In the genomic region with DNA sequence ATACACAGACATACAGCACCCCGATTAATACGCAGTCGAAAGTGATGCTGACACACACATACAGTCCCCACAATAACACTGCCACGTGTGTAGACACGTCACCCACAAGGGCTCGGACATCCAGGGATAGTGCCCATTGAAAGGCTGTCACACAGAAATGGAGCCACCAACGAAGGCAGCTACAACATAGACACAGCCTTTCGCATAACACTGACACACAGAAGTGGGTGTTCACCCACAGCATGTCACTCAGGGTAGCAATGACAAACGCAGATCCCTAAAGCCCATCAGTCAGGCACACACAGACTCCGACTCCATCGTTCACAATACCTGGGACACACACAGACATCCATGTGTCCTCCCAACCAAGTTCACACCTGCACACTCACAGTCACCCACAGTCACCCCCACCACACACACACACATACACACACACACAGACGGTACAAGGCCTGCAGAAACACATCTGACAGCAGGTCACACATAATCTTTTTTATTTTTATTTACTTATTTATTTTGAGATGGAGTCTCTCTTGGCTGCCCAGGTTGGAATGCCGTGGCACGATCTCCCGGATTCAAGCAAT, we compare ENCODE assay signal across 11 cellular contexts. TPM values are rescaled to one million over a fixed set of nuclear protein-coding genes. Genes with fewer than 3 reads are reported as not detected.
A peak's percentile ranks its signal among the peaks of the same experiment; 100 is the strongest.
DNase-seq lines count a peak whose midpoint lies in the region; ATAC-seq and TF ChIP-seq lines count a peak whose summit lies in the region.
"Had no signal": no experiment of that assay in that cellular context is flagged by ENCODE, and none has a peak within 500 bp of the region (broad histone marks: within the 10 kb centered on the region; RNA-seq: fewer than 3 reads in every experiment).

No MANE protein-coding gene starts in this region.

- H3K9me3 Mint-ChIP-seq in IgD-negative memory B cell (peaks cover 0 to 2% (median 0%) of the 10 kb centered on the region in 3 donors), natural killer cell (no peaks in the 10 kb centered on the region)

- H3K9ac ChIP-seq in BLaER1 treated with 17β-estradiol and CSF1 and Interleukin-3, amounts not matched to agents 10 nM and 100 nM, result peak overlapping the region in 10 of 11 experiments; percentile 67 to 83 (median 76); a peak in 13 of 22 replicates

- peaks cover 30 to 58% (median 52%) of the 10 kb centered on the region in 11 experiments for H3K27me3 ChIP-seq in BLaER1 treated with 17β-estradiol and CSF1 and Interleukin-3, amounts not matched to agents 10 nM and 100 nM
- no peaks in the 10 kb centered on the region for H3K27me3 ChIP-seq in testis

- peak overlapping the region; percentile 24 to 90 (median 70) for H3K4me3 Mint-ChIP-seq in IgD-negative memory B cell
- H3K4me3 Mint-ChIP-seq in natural killer cell, result peak overlapping the region; percentile 86

- ATAC-seq in natural killer cell (no peak), mucosa of descending colon (no peak)

- H3K27ac ChIP-seq in BLaER1 treated with 17β-estradiol and CSF1 and Interleukin-3, amounts not matched to agents 10 nM and 100 nM, result peak overlapping the region in 2 of 11 experiments; percentile 54 to 62; a peak in 3 of 22 replicates
- H3K27ac ChIP-seq in cingulate gyrus (ENCODE audit: low read depth, low read length) (peak overlapping the region; percentile 4), testis (no peak overlapping the region)
- H3K27ac ChIP-seq: neutrophil had no signal

- no peak for TF ChIP-seq POLR2A in testis (IDR thresholded peaks at IDR 0.05)

- peak overlapping the region; percentile 90 to 99 (median 97) for H3K4me2 ChIP-seq in BLaER1 treated with 17β-estradiol and CSF1 and Interleukin-3, amounts not matched to agents 10 nM and 100 nM

- TF ChIP-seq CTCF in natural killer cell (IDR thresholded peaks at IDR 0.05) (no peak), testis (IDR thresholded peaks at IDR 0.05) (no peak), mucosa of descending colon (IDR thresholded peaks at IDR 0.05) (no peak)

- no peaks in the 10 kb centered on the region for H3K9me3 ChIP-seq in BLaER1 treated with 17β-estradiol and CSF1 and Interleukin-3, amounts not matched to agents 10 nM and 100 nM (replicated peaks in 1 of 11)
- no peaks in the 10 kb centered on the region for H3K9me3 ChIP-seq in testis
- H3K9me3 ChIP-seq in mucosa of descending colon, result no peaks in the 10 kb centered on the region
- H3K9me3 ChIP-seq: neutrophil had no signal

- H3K27ac Mint-ChIP-seq in IgD-negative memory B cell (peak overlapping the region in 2 of 3 donors; percentile 59 to 95), natural killer cell (peak overlapping the region in 1 of 2 donors; percentile 51)

- no peaks in the 10 kb centered on the region for H3K36me3 ChIP-seq in BLaER1 treated with 17β-estradiol and CSF1 and Interleukin-3, amounts not matched to agents 10 nM and 100 nM
- H3K36me3 ChIP-seq in testis (ENCODE audit: low read depth, missing control alignments), result no peaks in the 10 kb centered on the region
- no peaks in the 10 kb centered on the region for H3K36me3 ChIP-seq in mucosa of descending colon (ENCODE audit: low read depth)
- H3K36me3 ChIP-seq: neutrophil had no signal

- intact Hi-C loops in natural killer cell (cut with micrococcal nuclease), result no loop called here
- intact Hi-C loops in testis (cut with DNase I; ENCODE audit: low total_unique reads), result loop anchor here (10.0 kb wide), 1 partner anchor 82 kb away; no protein-coding TSS in a partner anchor
- intact Hi-C loops in mucosa of descending colon (cut with DNase I, micrococcal nuclease), result no loop called here

- H4K20me1 ChIP-seq in BLaER1 treated with 17β-estradiol and CSF1 and Interleukin-3, amounts not matched to agents 10 nM and 100 nM, result no peaks in the 10 kb centered on the region; a peak in 1 of 22 replicates

- peak overlapping the region; percentile 62 to 77 (median 66); a peak in 19 of 20 replicates for H3K4me3 ChIP-seq in BLaER1 treated with 17β-estradiol and CSF1 and Interleukin-3, amounts not matched to agents 10 nM and 100 nM
- H3K4me3 ChIP-seq in testis, result no peak overlapping the region
- H3K4me3 ChIP-seq in mucosa of descending colon, result no peak overlapping the region

- WGBS in testis, 2 donors, result 74 to 75% methylated on average over 8 to 15 of the region's 15 CpGs

- H3K4me1 ChIP-seq in BLaER1 treated with 17β-estradiol and CSF1 and Interleukin-3, amounts not matched to agents 10 nM and 100 nM, result peaks cover 23 to 61% (median 37%) of the 10 kb centered on the region in 10 experiments
- H3K4me1 ChIP-seq in testis (peaks cover 10% of the 10 kb centered on the region), mucosa of descending colon (ENCODE audit: low read depth) (peaks cover 7% of the 10 kb centered on the region)

- H3K27me3 Mint-ChIP-seq in IgD-negative memory B cell (peaks cover 38% of the 10 kb centered on the region), natural killer cell (ENCODE audit: low read depth in 2 of 2) (peaks cover 17 to 38% of the 10 kb centered on the region in 2 donors)

- H3K36me3 Mint-ChIP-seq in IgD-negative memory B cell (no peaks in the 10 kb centered on the region), natural killer cell (no peaks in the 10 kb centered on the region)

- H3K4me1 Mint-ChIP-seq in IgD-negative memory B cell, result peaks cover 7 to 12% (median 12%) of the 10 kb centered on the region in 3 donors
- H3K4me1 Mint-ChIP-seq in natural killer cell, result peaks cover 23 to 30% of the 10 kb centered on the region in 2 donors

- DNase-seq in natural killer cell, result no peak
- DNase-seq in COLO668 (lab: John Stamatoyannopoulos, UW; ENCODE audit: unreplicated experiment), result no peak
- DNase-seq in stimulated activated CD4-positive, alpha-beta T cell treated with anti-CD3 and anti-CD28 coated beads, Interleukin-4, amount 100 ng/mL, for 4 hours, result no peak
- no peak for DNase-seq in testis
- DNase-seq in mucosa of descending colon, result no peak
- DNase-seq: NCI-H1092 had no signal

RNA-seq across cellular contexts. Expression of gene NANOS3, which starts 10.4 kb away (rescaled TPM):
- polyA plus RNA-seq in IgD-negative memory B cell (not detected), testis (ENCODE audit: insufficient read depth, low read depth, low replicate concordance) (9.3 TPM)
- total RNA-seq in natural killer cell (1 to 10 TPM; 2.6 to 6.3 (median 3.0) TPM), testis (10 to 100 TPM; 14.5 to 18.6 TPM), mucosa of descending colon (1 to 10 TPM in 1 of 3 donors, not detected in 2; 1.5 TPM)
- total RNA-seq: subcutaneous adipose tissue had no signal

RNA-seq across cellular contexts. Expression of gene BRME1, which starts 39.4 kb away (rescaled TPM):
- polyA plus RNA-seq in IgD-negative memory B cell (not detected), testis (ENCODE audit: insufficient read depth, low read depth, low replicate concordance) (17.8 TPM)
- total RNA-seq in natural killer cell (1 to 10 TPM; 3.8 to 7.7 (median 4.0) TPM), testis (10 to 100 TPM; 26.3 to 48.9 TPM), mucosa of descending colon (10 to 100 TPM in 2 of 3 donors, 1 to 10 TPM in 1; 5.5 to 12.9 (median 10.8) TPM)

RNA-seq across cellular contexts. Expression of gene CC2D1A, which starts 39.4 kb away (rescaled TPM):
- 15.5 TPM for polyA plus RNA-seq in IgD-negative memory B cell
- total RNA-seq in natural killer cell, result 10 to 100 TPM; 42.8 to 49.3 (median 48.4) TPM
- total RNA-seq in testis, result 10 to 100 TPM; 56.6 to 62.7 TPM
- polyA plus RNA-seq in testis (ENCODE audit: insufficient read depth, low read depth, low replicate concordance), result 31.0 TPM
- 100 to 1,000 TPM in 2 of 3 donors, 10 to 100 TPM in 1; 68.4 to 118 (median 101) TPM for total RNA-seq in mucosa of descending colon

Comparison
In these comparisons a context has a peak if more than half of its experiments do, and no peak if none do; other contexts are left out.
1. H3K4me3 ChIP-seq: peak in BLaER1 treated with 17β-estradiol and CSF1 and Interleukin-3, amounts not matched to agents 10 nM and 100 nM (10 of 10); none in testis (0 of 2) and mucosa of descending colon (single experiment).